1 cellular context compared by ENCODE assay signal in the genomic region with DNA sequence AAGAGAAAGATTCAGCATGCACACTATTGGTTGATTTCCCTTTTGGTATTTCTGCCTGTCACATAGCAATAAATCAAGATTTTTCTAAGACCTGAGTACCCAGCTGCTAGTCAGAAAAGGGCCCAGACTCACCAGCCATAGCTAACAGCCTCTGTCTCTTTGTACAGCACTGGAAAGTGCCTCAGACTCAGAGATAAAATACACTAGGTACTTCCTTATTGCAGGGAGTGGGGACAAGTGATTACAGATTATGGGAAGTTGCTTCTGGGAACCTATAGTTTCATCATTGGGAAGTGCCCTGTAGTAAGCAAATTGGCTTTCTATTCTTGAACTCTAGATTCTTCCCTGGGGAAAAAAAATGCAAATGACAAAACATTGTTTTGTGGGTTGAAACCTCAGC.
TF ChIP-seq lines count a peak whose summit lies in the region.

TSS of gene CASP5 (minus strand) at position 171 of the 400 bp plus-strand sequence. CDS start at position 139, 32 bp downstream.

TF ChIP-seq in WTC11, 78 proteins besides CTCF, POLR2A, EP300 and RAD21 (continued from another document):
- TF ChIP-seq ATF6 (CRISPR knock-in tag; IDR thresholded peaks at IDR 0.05), result no peak
